In genomic region chr1:184664042-184664659, GRCh38 we compare ENCODE assay signal across 1 cellular context.
TF ChIP-seq lines count a peak whose summit lies in the region.

No MANE protein-coding gene starts in this region.

TF ChIP-seq in GM23338, 12 proteins besides CTCF, POLR2A, EP300 and RAD21 (continued from another document):
- no peak for TF ChIP-seq ETS1 (IDR thresholded peaks at IDR 0.05)
- TF ChIP-seq CREB1 (CRISPR knock-in tag; IDR thresholded peaks at IDR 0.05; ENCODE audit: low read depth) = no peak
- no peak for TF ChIP-seq POLR2AphosphoS5 (IDR thresholded peaks at IDR 0.05; ENCODE audit: low read depth)
- no peak for TF ChIP-seq EZH2phosphoT487 (IDR thresholded peaks at IDR 0.05; ENCODE audit: unreplicated experiment)
- no peak for TF ChIP-seq STAT1 (IDR thresholded peaks at IDR 0.05; ENCODE audit: unreplicated experiment)
